ENCODE assay signal across 1 cellular context in genomic region chr1:156689035-156689959, GRCh38.
TF ChIP-seq lines count a peak whose summit lies in the region.

No MANE protein-coding gene starts in this region.

TF ChIP-seq in IMR-90, 13 proteins besides CTCF, POLR2A, EP300 and RAD21 (continued from another document):
- TF ChIP-seq CHD1 (IDR thresholded peaks at IDR 0.05; ENCODE audit: low read depth, low read length): no peak
- TF ChIP-seq MAZ (IDR thresholded peaks at IDR 0.05; ENCODE audit: borderline replicate concordance, low read depth, low read length): peak; percentile 77
